17 cellular contexts compared by ENCODE assay signal in genomic region chr15:31098491-31098917, GRCh38. TPM values are rescaled to one million over a fixed set of nuclear protein-coding genes. Genes with fewer than 3 reads are reported as not detected.
DNase-seq lines count a peak whose midpoint lies in the region; ATAC-seq, FAIRE-seq and TF ChIP-seq lines count a peak whose summit lies in the region.
"Had no signal": no experiment of that assay in that cellular context is flagged by ENCODE, and none has a peak within 500 bp of the region (broad histone marks: within the 10 kb centered on the region; RNA-seq: fewer than 3 reads in every experiment).

No MANE protein-coding gene starts in this region.

- in situ Hi-C loops in gastrocnemius medialis (cut with MboI; ENCODE audit: low sequenced_read_pairs in 4 of 4), result no loop called here

- no peaks in the 10 kb centered on the region for H4K20me1 ChIP-seq in H1 (replicated peaks in 1 of 2; ENCODE audit: control insufficient read depth in 1 of 2, insufficient read depth in 2 of 2, low read length in 2 of 2)

- peaks cover 0 to 10% (median 3%) of the 10 kb centered on the region in 4 experiments; a peak in 3 of 7 replicates for H3K4me1 ChIP-seq in H1 (replicated peaks in 1 of 4; ENCODE audit: control insufficient read depth in 3 of 4, insufficient read depth in 4 of 4, low read length in 3 of 4)
- H3K4me1 ChIP-seq in mesenchymal stem cell (ENCODE audit: control insufficient read depth, insufficient read depth, low read depth, low read length), result peaks cover 27% of the 10 kb centered on the region
- peaks cover 10 to 12% of the 10 kb centered on the region in 2 donors for H3K4me1 ChIP-seq in thyroid gland
- no peaks in the 10 kb centered on the region for H3K4me1 ChIP-seq in gastrocnemius medialis
- H3K4me1 ChIP-seq in mesendoderm (ENCODE audit: control insufficient read depth, low read depth, low read length), result no peaks in the 10 kb centered on the region
- H3K4me1 ChIP-seq: HAP-1 had no signal

- no peak overlapping the region for H2BK5ac ChIP-seq in H1 (ENCODE audit: low read depth, low read length)
- H2BK5ac ChIP-seq in mesenchymal stem cell (ENCODE audit: low read depth, low read length, poor library complexity, severe bottlenecking), result peak overlapping the region; percentile 94
- H2BK5ac ChIP-seq in mesendoderm (ENCODE audit: low read length), result no peak overlapping the region

- H3K14ac ChIP-seq in H1 (ENCODE audit: insufficient read length) (no peak overlapping the region), mesenchymal stem cell (ENCODE audit: low read length in 2 of 2) (no peak overlapping the region)

- H3K56ac ChIP-seq in H1 (replicated peaks; ENCODE audit: insufficient read length, low read depth, low read length), result no peak overlapping the region
- no peak overlapping the region for H3K56ac ChIP-seq in mesendoderm (ENCODE audit: low read length)

- H3K23me2 ChIP-seq in H1 (ENCODE audit: low read depth, low read length), result no peaks in the 10 kb centered on the region

- no peaks in the 10 kb centered on the region; the same call in 1 of the 2 replicates for H3K79me1 ChIP-seq in H1 (ENCODE audit: low read depth, low read length)
- H3K79me1 ChIP-seq in mesenchymal stem cell (replicated peaks; ENCODE audit: low read length, poor library complexity, severe bottlenecking), result no peaks in the 10 kb centered on the region
- no peaks in the 10 kb centered on the region for H3K79me1 ChIP-seq in mesendoderm (ENCODE audit: low read length)

- peak overlapping the region; percentile 14; the same call in 1 of the 2 replicates for H3K18ac ChIP-seq in H1 (ENCODE audit: extremely low read depth, low read length)
- H3K18ac ChIP-seq in mesenchymal stem cell (ENCODE audit: low read depth in 1 of 2, low read length in 2 of 2), result no peak overlapping the region
- no peak overlapping the region for H3K18ac ChIP-seq in mesendoderm (ENCODE audit: low read length)

- no peak for TF ChIP-seq POLR2A in H1 (IDR thresholded peaks at IDR 0.05; ENCODE audit: control extremely low read depth in 1 of 2, low read depth in 2 of 2, low read length in 2 of 2)
- TF ChIP-seq POLR2A in thyroid gland (IDR thresholded peaks at IDR 0.05), result no peak
- TF ChIP-seq POLR2A in gastrocnemius medialis (IDR thresholded peaks at IDR 0.05), result no peak

- H2BK15ac ChIP-seq in H1 (ENCODE audit: low read length), result no peak overlapping the region
- no peak overlapping the region for H2BK15ac ChIP-seq in mesenchymal stem cell (ENCODE audit: low read depth, poor library complexity, severe bottlenecking)
- H2BK15ac ChIP-seq in mesendoderm (replicated peaks; ENCODE audit: low read depth), result no peak overlapping the region

- intact Hi-C loops in thyroid gland (cut with DNase I) (no loop called here), gastrocnemius medialis (cut with DNase I; ENCODE audit: low total_unique reads) (no loop called here)

- H2BK12ac ChIP-seq in H1 (ENCODE audit: low read depth, low read length) (no peak overlapping the region), mesenchymal stem cell (ENCODE audit: low read length in 2 of 2) (no peak overlapping the region)

- POLR2A ChIA-PET in H1 (lab: Charles Lee; ENCODE audit: partially characterized antibody), result interaction anchor here (1.3 kb wide), 1 partner anchor 8 kb away, joined by 4 read pairs; no protein-coding TSS in a partner anchor

- CTCF ChIA-PET in H1 (lab: Charles Lee; ENCODE audit: partially characterized antibody), result interaction anchor here (2.9 kb wide), 1 partner anchor 31 kb away, joined by 10 read pairs; no protein-coding TSS in a partner anchor

- H2BK120ac ChIP-seq in H1 (replicated peaks; ENCODE audit: low read depth, low read length) (no peak overlapping the region), mesenchymal stem cell (ENCODE audit: low read depth, low read length) (no peak overlapping the region), mesendoderm (ENCODE audit: low read depth, low read length) (no peak overlapping the region)

- peak; percentile 86 for TF ChIP-seq EP300 in Ishikawa (IDR thresholded peaks at IDR 0.05; ENCODE audit: borderline replicate concordance)
- no peak for TF ChIP-seq EP300 in H1 (IDR thresholded peaks at IDR 0.05; ENCODE audit: borderline replicate concordance in 1 of 2, low read depth in 2 of 2, low read length in 2 of 2)

- H3K4me2 ChIP-seq in H1 (ENCODE audit: insufficient read depth in 1 of 2, low read depth in 2 of 2, low read length in 2 of 2), result no peak overlapping the region
- peak overlapping the region; percentile 24 for H3K4me2 ChIP-seq in mesenchymal stem cell (ENCODE audit: low read length, poor library complexity, severe bottlenecking)
- H3K4me2 ChIP-seq in mesendoderm (ENCODE audit: low read length), result no peak overlapping the region

- H3K36me3 ChIP-seq in H1 (ENCODE audit: control insufficient read depth in 2 of 4, insufficient read depth in 4 of 4, low read length in 3 of 4) (no peaks in the 10 kb centered on the region), mesenchymal stem cell (ENCODE audit: control insufficient read depth in 1 of 2, insufficient read depth in 2 of 2, low read depth in 1 of 2, low read length in 2 of 2) (no peaks in the 10 kb centered on the region), thyroid gland (no peaks in the 10 kb centered on the region), gastrocnemius medialis (no peaks in the 10 kb centered on the region), mesendoderm (ENCODE audit: control insufficient read depth, insufficient read depth, low read length) (no peaks in the 10 kb centered on the region)
- H3K36me3 ChIP-seq: HAP-1, MG63 had no signal

- no peak overlapping the region for H2AFZ ChIP-seq in H1 (ENCODE audit: low read length)
- H2AFZ ChIP-seq in mesenchymal stem cell (ENCODE audit: low read depth, low read length), result no peak overlapping the region

- no peak for TF ChIP-seq RAD21 in Ishikawa (IDR thresholded peaks at IDR 0.05; ENCODE audit: low read depth)
- TF ChIP-seq RAD21 in H1 (IDR thresholded peaks at IDR 0.05 in 1 of 2, conservative IDR thresholded peaks at IDR 0.05 in 1 of 2; ENCODE audit: low read depth in 2 of 2, low read length in 2 of 2), result no peak

- no peak overlapping the region for H3K4me3 ChIP-seq in H1 (ENCODE audit: extremely low read depth in 1 of 4, insufficient read depth in 2 of 4, low read depth in 3 of 4, low read length in 4 of 4)
- H3K4me3 ChIP-seq in mesenchymal stem cell (ENCODE audit: insufficient read depth in 1 of 2, low read depth in 1 of 2, low read length in 2 of 2), result no peak overlapping the region
- no peak overlapping the region for H3K4me3 ChIP-seq in thyroid gland (replicated peaks in 1 of 3)
- H3K4me3 ChIP-seq in gastrocnemius medialis, result no peak overlapping the region
- H3K4me3 ChIP-seq in mesendoderm (ENCODE audit: low read length), result no peak overlapping the region
- H3K4me3 ChIP-seq: HAP-1, MG63 had no signal

- H3K4ac ChIP-seq in H1 (replicated peaks; ENCODE audit: insufficient read length, low read depth, low read length) (no peak overlapping the region), mesenchymal stem cell (ENCODE audit: low read depth in 1 of 2, low read length in 2 of 2) (no peak overlapping the region), mesendoderm (ENCODE audit: low read depth, low read length) (no peak overlapping the region)

- DNase-seq in H1 (ENCODE audit: low read depth in 1 of 2, low spot score in 2 of 2), result no peak
- no peak for DNase-seq in mesenchymal stem cell
- peak; percentile 20 to 43 for DNase-seq in thyroid gland
- DNase-seq in gastrocnemius medialis, result no peak
- no peak for DNase-seq in mesendoderm
- DNase-seq in NCI-H2227 treated with DMSO at 0.1 percent for 48 hours (lab: John Stamatoyannopoulos, UW), result no peak
- DNase-seq: CD4-positive, alpha-beta memory T cell; Karpas-422; MG63; NCI-H1092; NCI-H1694 treated with DMSO at 0.1 percent for 48 hours; NCI-H345; NCI-H526 had no signal

- H2BK20ac ChIP-seq in H1 (ENCODE audit: low read length), result 0 out of 2 replicates have a peak overlapping the region, but pooled peaks have one; percentile 48

- FAIRE-seq in H1 (lab: Jason Lieb, UNC), result no peak

- no peak overlapping the region for H4K8ac ChIP-seq in H1 (ENCODE audit: extremely low read depth, insufficient read depth, low read length)
- no peak overlapping the region for H4K8ac ChIP-seq in mesenchymal stem cell (ENCODE audit: low read length)
- no peak overlapping the region for H4K8ac ChIP-seq in mesendoderm (ENCODE audit: low read depth, low read length)

- no peak overlapping the region for H3K23ac ChIP-seq in H1 (ENCODE audit: insufficient read length)
- H3K23ac ChIP-seq in mesenchymal stem cell (ENCODE audit: low read length in 2 of 2), result no peak overlapping the region
- no peak overlapping the region for H3K23ac ChIP-seq in mesendoderm (ENCODE audit: low read length)

- H2AK5ac ChIP-seq in H1 (ENCODE audit: low read depth, low read length) (no peak overlapping the region), mesenchymal stem cell (ENCODE audit: low read length, severe bottlenecking) (peak overlapping the region; percentile 20), mesendoderm (ENCODE audit: low read length) (no peak overlapping the region)

- 89% methylated on average over 6 of the region's 6 CpGs; no CpG with 5 or more reads in 1 of the 2 experiments for WGBS in H1 (ENCODE audit: extremely low coverage in 1 of 2, insufficient coverage in 1 of 2, insufficient read length in 1 of 2, insufficient replicate concordance in 2 of 2, low coverage in 1 of 2, low lambda C conversion rate in 2 of 2, missing lambda C conversion rate in 1 of 2), 2 experiments
- 63% methylated on average over 4 of the region's 6 CpGs for WGBS in mesenchymal stem cell
- WGBS in thyroid gland, 2 donors, result 40% methylated on average over 6 of the region's 6 CpGs
- WGBS in mesendoderm (ENCODE audit: extremely low coverage, insufficient coverage, low lambda C conversion rate), result no CpG with 5 or more reads among the region's 6 CpGs

- no peak overlapping the region for H4K5ac ChIP-seq in H1 (ENCODE audit: insufficient read length, low read depth, low read length)
- H4K5ac ChIP-seq in mesendoderm (ENCODE audit: low read length), result no peak overlapping the region

- no peaks in the 10 kb centered on the region for H3K79me2 ChIP-seq in H1 (ENCODE audit: control insufficient read depth in 1 of 2, insufficient read depth in 2 of 2, low read length in 2 of 2)
- no peaks in the 10 kb centered on the region for H3K79me2 ChIP-seq in mesendoderm (ENCODE audit: control insufficient read depth, insufficient read depth, low read length)

- H3K27me3 ChIP-seq in H1 (replicated peaks in 1 of 4; ENCODE audit: control insufficient read depth in 3 of 4, extremely low read depth in 1 of 4, insufficient read depth in 3 of 4, low read length in 3 of 4) (no peaks in the 10 kb centered on the region), mesenchymal stem cell (ENCODE audit: control insufficient read depth in 1 of 2, insufficient read depth in 1 of 2, low read length in 2 of 2) (peaks cover 0 to 22% of the 10 kb centered on the region in 2 experiments), thyroid gland (no peaks in the 10 kb centered on the region), gastrocnemius medialis (no peaks in the 10 kb centered on the region), mesendoderm (ENCODE audit: insufficient read depth, low read length, poor library complexity) (no peaks in the 10 kb centered on the region)
- H3K27me3 ChIP-seq: MG63 had no signal

- ATAC-seq in gastrocnemius medialis, result no peak

- H3K9ac ChIP-seq in H1 (replicated peaks in 1 of 4; ENCODE audit: extremely low read depth in 1 of 4, low read depth in 3 of 4, low read length in 3 of 4) (no peak overlapping the region), mesenchymal stem cell (ENCODE audit: low read length) (no peak overlapping the region), mesendoderm (ENCODE audit: low read length) (no peak overlapping the region)

- TF ChIP-seq CTCF in H1 (IDR thresholded peaks at IDR 0.05; ENCODE audit: control extremely low read depth in 1 of 3, insufficient read depth in 1 of 3, low read depth in 1 of 3, low read length in 3 of 3) (no peak), thyroid gland (IDR thresholded peaks at IDR 0.05) (no peak), gastrocnemius medialis (IDR thresholded peaks at IDR 0.05 in 4 of 5, conservative IDR thresholded peaks at IDR 0.05 in 1 of 5) (no peak)

- no peaks in the 10 kb centered on the region for H3K9me3 ChIP-seq in H1 (ENCODE audit: insufficient read depth in 2 of 2, low read depth in 1 of 2, low read length in 1 of 2)
- H3K9me3 ChIP-seq in mesenchymal stem cell (ENCODE audit: control insufficient read depth, low read length), result no peaks in the 10 kb centered on the region
- H3K9me3 ChIP-seq in thyroid gland, result no peaks in the 10 kb centered on the region
- no peaks in the 10 kb centered on the region for H3K9me3 ChIP-seq in gastrocnemius medialis
- H3K9me3 ChIP-seq: HAP-1, MG63 had no signal

- H3K27ac ChIP-seq in H1 (ENCODE audit: low read depth, low read length) (no peak overlapping the region), mesenchymal stem cell (ENCODE audit: low read length, poor library complexity, severe bottlenecking) (peak overlapping the region; percentile 98), thyroid gland (no peak overlapping the region), gastrocnemius medialis (no peak overlapping the region), mesendoderm (ENCODE audit: low read depth, low read length) (no peak overlapping the region)

- H4K91ac ChIP-seq in H1 (replicated peaks; ENCODE audit: insufficient read length, low read length) (peak overlapping the region; percentile 73), mesenchymal stem cell (ENCODE audit: low read length) (no peak overlapping the region)

RNA-seq across cellular contexts. Expression of gene TRPM1, which starts 3.0 kb away (rescaled TPM):
- total RNA-seq in H1 (2021; fragmentation: NEBNext Ultra II Directional; extraction: Animal tissue kit (Norgen Biotek cat#: 25700)), result not detected in 2 replicates
- polyA plus RNA-seq in H1 (2011; rRNA removed), result 0.05 and 0.16 TPM in 2 replicates
- 0.08 TPM for polyA plus RNA-seq in H1 (2011; cell fraction: cytosol; rRNA removed)
- polyA plus RNA-seq in H1 (2011; cell fraction: nucleus; rRNA removed), result 0.21 TPM
- polyA plus RNA-seq in H1 (2012, experiment 1 of 2), result 0.07 to 0.17 TPM in 2 of 4 replicates, not detected in the others
- polyA plus RNA-seq in H1 (2012, experiment 2 of 2), result not detected
- polyA plus RNA-seq in H1 (2013, experiment 1 of 2), result 0.24 TPM
- 0.33 TPM for polyA plus RNA-seq in H1 (2013, experiment 2 of 2)
- 0.12 and 0.25 TPM in 2 replicates for polyA minus RNA-seq in H1 (2011; rRNA and poly(A)+ RNA removed)
- polyA minus RNA-seq in H1 (2011; cell fraction: cytosol; rRNA and poly(A)+ RNA removed), result not detected
- polyA minus RNA-seq in H1 (2011; cell fraction: nucleus; rRNA and poly(A)+ RNA removed), result not detected
- polyA plus RNA-seq in mesenchymal stem cell (2013, experiment 1 of 2), result not detected
- polyA plus RNA-seq in mesenchymal stem cell (2013, experiment 2 of 2), result not detected
- not detected for total RNA-seq in thyroid gland
- total RNA-seq in gastrocnemius medialis, result not detected
- 0.21 TPM for polyA plus RNA-seq in mesendoderm (2013, experiment 1 of 2)
- 0.27 TPM for polyA plus RNA-seq in mesendoderm (2013, experiment 2 of 2)
- total RNA-seq: CD4-positive, alpha-beta memory T cell; HT-29; OCI-LY7 had no signal
- polyA plus RNA-seq: CD4-positive, alpha-beta memory T cell had no signal

Comparison
In these comparisons a context has a peak if more than half of its experiments do, and no peak if none do; other contexts are left out.
1. DNase-seq: peak in thyroid gland (2 of 2); none in H1 (0 of 2), mesenchymal stem cell (single experiment), gastrocnemius medialis (0 of 2), mesendoderm (single experiment) and NCI-H2227 treated with DMSO at 0.1 percent for 48 hours (single experiment).